Comparison of ENCODE assay signal across 11 cellular contexts in the genomic region with DNA sequence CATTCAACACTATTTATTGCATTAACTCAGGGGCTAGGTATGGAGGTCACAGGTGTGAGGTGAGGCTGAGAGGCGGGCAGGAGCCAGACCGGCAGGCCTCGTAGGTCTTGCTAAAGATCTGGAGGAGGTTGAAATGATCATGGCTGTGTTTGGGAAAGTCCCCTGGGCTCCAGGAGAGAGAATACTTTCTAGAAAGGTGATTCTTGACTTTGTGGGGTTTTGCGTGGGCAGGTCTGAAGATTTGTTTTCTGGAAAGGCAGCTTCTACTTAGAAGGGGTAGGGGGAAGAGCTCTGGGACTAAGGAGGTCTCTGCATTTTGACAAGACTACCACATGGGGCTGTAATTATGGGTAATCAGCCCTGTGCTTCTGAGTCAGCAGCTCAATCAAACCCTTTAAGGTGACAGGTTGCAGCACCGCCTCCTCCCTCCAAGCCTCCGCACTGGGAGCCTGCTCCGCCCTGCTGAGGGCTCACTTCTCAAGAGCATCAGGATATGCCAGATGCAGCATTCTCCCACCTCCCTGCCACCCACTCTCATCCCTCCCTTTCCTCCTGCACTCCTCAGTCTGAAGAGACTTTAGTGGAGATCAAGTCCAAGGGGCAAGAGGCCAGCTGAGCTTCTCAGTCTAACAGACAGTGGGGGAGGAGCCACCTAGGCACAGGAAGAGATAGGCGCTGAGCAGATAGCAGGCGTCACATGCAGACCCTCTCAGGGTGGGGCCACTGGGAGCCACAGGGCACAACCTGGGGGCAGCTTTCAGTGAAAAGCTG. TPM values are rescaled to one million over a fixed set of nuclear protein-coding genes. Genes with fewer than 3 reads are reported as not detected.
A peak's percentile ranks its signal among the peaks of the same experiment; 100 is the strongest.
DNase-seq lines count a peak whose midpoint lies in the region; ATAC-seq and TF ChIP-seq lines count a peak whose summit lies in the region.
"Had no signal": no experiment of that assay in that cellular context is flagged by ENCODE, and none has a peak within 500 bp of the region (broad histone marks: within the 10 kb centered on the region; RNA-seq: fewer than 3 reads in every experiment).

No MANE protein-coding gene starts in this region.

- ATAC-seq in stimulated activated naive CD8-positive, alpha-beta T cell treated with anti-CD3 and anti-CD28 coated beads, Interleukin-15, amount 100 ng/mL, for 72 hours: peak; percentile 69
- no peak for ATAC-seq in stimulated activated naive CD8-positive, alpha-beta T cell treated with anti-CD3 and anti-CD28 coated beads, Interleukin-15, Interleukin-2, amounts not matched to agents 100 U/mL and 50 U/mL, for 24 hours
- peak; percentile 85 for ATAC-seq in activated T-helper 17 cell treated with anti-CD3 and anti-CD28 coated beads, Interleukin-2, amount 50 U/mL, for 72 hours (replicated peaks)
- peak; percentile 88 for ATAC-seq in mucosa of descending colon
- no peak for ATAC-seq in HG03565 (IDR thresholded peaks at IDR 0.05; ENCODE audit: unreplicated experiment)

- intact Hi-C loops in mucosa of descending colon (cut with DNase I, micrococcal nuclease): no loop called here
- intact Hi-C loops in activated T-helper 1 cell treated with anti-CD3 and anti-CD28 coated beads, Interleukin-12 subunit alpha, Interleukin-12 subunit beta, Interleukin-2, Interleukin-4 antibody, amounts not matched to agents 30 ng/mL and 10 ng/mL and 1 ng/mL, durations not matched to agents 14 hours and 24 hours and 36 hours (cut with micrococcal nuclease): no loop called here

- H3K27me3 Mint-ChIP-seq in stimulated activated naive CD8-positive, alpha-beta T cell treated with anti-CD3 and anti-CD28 coated beads, Interleukin-15, amount 100 ng/mL, for 72 hours: peaks cover 16% of the 10 kb centered on the region
- peaks cover 4% of the 10 kb centered on the region for H3K27me3 Mint-ChIP-seq in activated T-helper 17 cell treated with anti-CD3 and anti-CD28 coated beads, Interleukin-2, amount 50 U/mL, for 72 hours
- peaks cover 25% of the 10 kb centered on the region for H3K27me3 Mint-ChIP-seq in activated T-helper 1 cell treated with anti-CD3 and anti-CD28 coated beads, Interleukin-12 subunit alpha, Interleukin-12 subunit beta, Interleukin-2, Interleukin-4 antibody, amounts not matched to agents 30 ng/mL and 10 ng/mL and 1 ng/mL, durations not matched to agents 14 hours and 24 hours and 36 hours (ENCODE audit: insufficient read depth)

- no peaks in the 10 kb centered on the region for H3K9me3 Mint-ChIP-seq in stimulated activated naive CD8-positive, alpha-beta T cell treated with anti-CD3 and anti-CD28 coated beads, Interleukin-15, amount 100 ng/mL, for 72 hours
- no peaks in the 10 kb centered on the region for H3K9me3 Mint-ChIP-seq in activated T-helper 17 cell treated with anti-CD3 and anti-CD28 coated beads, Interleukin-2, amount 50 U/mL, for 72 hours
- no peaks in the 10 kb centered on the region for H3K9me3 Mint-ChIP-seq in activated T-helper 1 cell treated with anti-CD3 and anti-CD28 coated beads, Interleukin-12 subunit alpha, Interleukin-12 subunit beta, Interleukin-2, Interleukin-4 antibody, amounts not matched to agents 30 ng/mL and 10 ng/mL and 1 ng/mL, durations not matched to agents 14 hours and 24 hours and 36 hours

- H3K4me1 ChIP-seq in mucosa of descending colon (ENCODE audit: low read depth): peaks cover 5% of the 10 kb centered on the region

- no peak overlapping the region for H3K4me3 ChIP-seq in mucosa of descending colon
- H3K4me3 ChIP-seq: vagina had no signal

- no peaks in the 10 kb centered on the region for H3K36me3 ChIP-seq in mucosa of descending colon (ENCODE audit: low read depth)
- H3K36me3 ChIP-seq: vagina had no signal

- H3K27ac Mint-ChIP-seq in stimulated activated naive CD8-positive, alpha-beta T cell treated with anti-CD3 and anti-CD28 coated beads, Interleukin-15, amount 100 ng/mL, for 72 hours: no peak overlapping the region
- H3K27ac Mint-ChIP-seq in activated T-helper 17 cell treated with anti-CD3 and anti-CD28 coated beads, Interleukin-2, amount 50 U/mL, for 72 hours: no peak overlapping the region
- no peak overlapping the region for H3K27ac Mint-ChIP-seq in activated T-helper 1 cell treated with anti-CD3 and anti-CD28 coated beads, Interleukin-12 subunit alpha, Interleukin-12 subunit beta, Interleukin-2, Interleukin-4 antibody, amounts not matched to agents 30 ng/mL and 10 ng/mL and 1 ng/mL, durations not matched to agents 14 hours and 24 hours and 36 hours

- no peaks in the 10 kb centered on the region for H3K4me1 Mint-ChIP-seq in stimulated activated naive CD8-positive, alpha-beta T cell treated with anti-CD3 and anti-CD28 coated beads, Interleukin-15, amount 100 ng/mL, for 72 hours
- no peaks in the 10 kb centered on the region for H3K4me1 Mint-ChIP-seq in activated T-helper 17 cell treated with anti-CD3 and anti-CD28 coated beads, Interleukin-2, amount 50 U/mL, for 72 hours
- no peaks in the 10 kb centered on the region for H3K4me1 Mint-ChIP-seq in activated T-helper 1 cell treated with anti-CD3 and anti-CD28 coated beads, Interleukin-12 subunit alpha, Interleukin-12 subunit beta, Interleukin-2, Interleukin-4 antibody, amounts not matched to agents 30 ng/mL and 10 ng/mL and 1 ng/mL, durations not matched to agents 14 hours and 24 hours and 36 hours (ENCODE audit: low read depth)

- no peak overlapping the region for H3K4me3 Mint-ChIP-seq in stimulated activated naive CD8-positive, alpha-beta T cell treated with anti-CD3 and anti-CD28 coated beads, Interleukin-15, amount 100 ng/mL, for 72 hours
- no peak overlapping the region for H3K4me3 Mint-ChIP-seq in activated T-helper 17 cell treated with anti-CD3 and anti-CD28 coated beads, Interleukin-2, amount 50 U/mL, for 72 hours
- H3K4me3 Mint-ChIP-seq in activated T-helper 1 cell treated with anti-CD3 and anti-CD28 coated beads, Interleukin-12 subunit alpha, Interleukin-12 subunit beta, Interleukin-2, Interleukin-4 antibody, amounts not matched to agents 30 ng/mL and 10 ng/mL and 1 ng/mL, durations not matched to agents 14 hours and 24 hours and 36 hours: no peak overlapping the region

- no peak for TF ChIP-seq CTCF in mucosa of descending colon (IDR thresholded peaks at IDR 0.05)

- no peaks in the 10 kb centered on the region for H3K36me3 Mint-ChIP-seq in activated T-helper 17 cell treated with anti-CD3 and anti-CD28 coated beads, Interleukin-2, amount 50 U/mL, for 72 hours (ENCODE audit: low read depth)
- no peaks in the 10 kb centered on the region for H3K36me3 Mint-ChIP-seq in activated T-helper 1 cell treated with anti-CD3 and anti-CD28 coated beads, Interleukin-12 subunit alpha, Interleukin-12 subunit beta, Interleukin-2, Interleukin-4 antibody, amounts not matched to agents 30 ng/mL and 10 ng/mL and 1 ng/mL, durations not matched to agents 14 hours and 24 hours and 36 hours (ENCODE audit: low read depth)

- no peaks in the 10 kb centered on the region for H3K9me3 ChIP-seq in mucosa of descending colon
- H3K9me3 ChIP-seq: vagina had no signal

- no peak for DNase-seq in stimulated activated naive CD8-positive, alpha-beta T cell treated with anti-CD3 and anti-CD28 coated beads, Interleukin-15, amount 100 ng/mL, for 72 hours
- no peak for DNase-seq in stimulated activated naive CD8-positive, alpha-beta T cell treated with anti-CD3 and anti-CD28 coated beads, Interleukin-15, Interleukin-2, amounts not matched to agents 100 U/mL and 50 U/mL, for 24 hours
- peak in 2 of 3 donors; percentile 33 to 46 for DNase-seq in mucosa of descending colon
- DNase-seq in NCI-H345 (lab: John Stamatoyannopoulos, UW): no peak
- no peak for DNase-seq in activated T-helper 1 cell treated with anti-CD3 and anti-CD28 coated beads, Interleukin-12 subunit alpha, Interleukin-12 subunit beta, Interleukin-2, Interleukin-4 antibody, amounts not matched to agents 30 ng/mL and 10 ng/mL and 1 ng/mL, durations not matched to agents 14 hours and 24 hours and 36 hours (ENCODE audit: low spot score)
- DNase-seq in SW 1271 (lab: John Stamatoyannopoulos, UW): no peak
- DNase-seq: PC-3 had no signal

RNA-seq across cellular contexts. Expression of gene SLC30A1, which starts 30.5 kb away (rescaled TPM):
- total RNA-seq in activated T-helper 17 cell treated with anti-CD3 and anti-CD28 coated beads, Interleukin-2, amount 50 U/mL, for 72 hours: under 1 TPM; 0.29 to 0.76 TPM
- 10 to 100 TPM; 20.8 to 43.5 (median 29.2) TPM for total RNA-seq in mucosa of descending colon
- total RNA-seq in activated T-helper 1 cell treated with anti-CD3 and anti-CD28 coated beads, Interleukin-12 subunit alpha, Interleukin-12 subunit beta, Interleukin-2, Interleukin-4 antibody, amounts not matched to agents 30 ng/mL and 10 ng/mL and 1 ng/mL, durations not matched to agents 14 hours and 24 hours and 36 hours: 10.6 and 12.0 TPM in 2 replicates

RNA-seq across cellular contexts. Expression of gene RD3, which starts 56.5 kb away (rescaled TPM):
- not detected for total RNA-seq in activated T-helper 17 cell treated with anti-CD3 and anti-CD28 coated beads, Interleukin-2, amount 50 U/mL, for 72 hours
- total RNA-seq in mucosa of descending colon: not detected
- total RNA-seq in activated T-helper 1 cell treated with anti-CD3 and anti-CD28 coated beads, Interleukin-12 subunit alpha, Interleukin-12 subunit beta, Interleukin-2, Interleukin-4 antibody, amounts not matched to agents 30 ng/mL and 10 ng/mL and 1 ng/mL, durations not matched to agents 14 hours and 24 hours and 36 hours: not detected in 2 replicates
- total RNA-seq: PC-3, pulmonary artery endothelial cell had no signal

Comparison
In these comparisons a context has a peak if more than half of its experiments do, and no peak if none do; other contexts are left out.
1. ATAC-seq: peak in stimulated activated naive CD8-positive, alpha-beta T cell treated with anti-CD3 and anti-CD28 coated beads, Interleukin-15, amount 100 ng/mL, for 72 hours (single experiment), activated T-helper 17 cell treated with anti-CD3 and anti-CD28 coated beads, Interleukin-2, amount 50 U/mL, for 72 hours (single experiment) and mucosa of descending colon (single experiment); none in stimulated activated naive CD8-positive, alpha-beta T cell treated with anti-CD3 and anti-CD28 coated beads, Interleukin-15, Interleukin-2, amounts not matched to agents 100 U/mL and 50 U/mL, for 24 hours (single experiment) and HG03565 (single experiment).
2. DNase-seq: peak in mucosa of descending colon (2 of 3); none in stimulated activated naive CD8-positive, alpha-beta T cell treated with anti-CD3 and anti-CD28 coated beads, Interleukin-15, amount 100 ng/mL, for 72 hours (0 of 2), stimulated activated naive CD8-positive, alpha-beta T cell treated with anti-CD3 and anti-CD28 coated beads, Interleukin-15, Interleukin-2, amounts not matched to agents 100 U/mL and 50 U/mL, for 24 hours (single experiment), NCI-H345 (single experiment), activated T-helper 1 cell treated with anti-CD3 and anti-CD28 coated beads, Interleukin-12 subunit alpha, Interleukin-12 subunit beta, Interleukin-2, Interleukin-4 antibody, amounts not matched to agents 30 ng/mL and 10 ng/mL and 1 ng/mL, durations not matched to agents 14 hours and 24 hours and 36 hours (single experiment) and SW 1271 (0 of 2).